ENCODE assay signal across 29 cellular contexts in genomic region chr5:173247504-173247903, GRCh38. TPM values are rescaled to one million over a fixed set of nuclear protein-coding genes. Genes with fewer than 3 reads are reported as not detected.
DNase-seq lines count a peak whose midpoint lies in the region; ATAC-seq, FAIRE-seq and TF ChIP-seq lines count a peak whose summit lies in the region.
"Had no signal": no experiment of that assay in that cellular context is flagged by ENCODE, and none has a peak within 500 bp of the region (broad histone marks: within the 10 kb centered on the region; RNA-seq: fewer than 3 reads in every experiment).

No MANE protein-coding gene starts in this region.

- BruUV-seq in endothelial cell of umbilical vein (replicated peaks; lab: Mats Ljungman, UMichigan) = no TSS peak

- no peaks in the 10 kb centered on the region for H3K9me1 ChIP-seq in endothelial cell of umbilical vein (replicated peaks; ENCODE audit: control insufficient read depth, extremely low read depth, insufficient read depth, low read length)

- TF ChIP-seq POLR2A in endothelial cell of umbilical vein (IDR thresholded peaks at IDR 0.05; ENCODE audit: low read depth, low read length) = no peak

- peak overlapping the region; percentile 39 to 94 for H3K27ac ChIP-seq in right atrium auricular region
- H3K27ac ChIP-seq in endothelial cell of umbilical vein (ENCODE audit: insufficient read depth, low read depth, low read length) = no peak overlapping the region
- H3K27ac ChIP-seq in neuronal stem cell (replicated peaks; ENCODE audit: low read length) = no peak overlapping the region
- H3K27ac ChIP-seq: A549 had no signal

- POLR2A ChIA-PET in endothelial cell of umbilical vein (lab: Charles Lee) = no interaction called here

- WGBS in neuronal stem cell (ENCODE audit: extremely low coverage in 2 of 2, insufficient read length in 2 of 2, insufficient replicate concordance in 1 of 2), 2 donors = no CpG with 5 or more reads among the region's 3 CpGs

- H3K27me3 ChIP-seq in right atrium auricular region = peaks cover 6 to 20% of the 10 kb centered on the region in 2 donors
- H3K27me3 ChIP-seq in endothelial cell of umbilical vein (ENCODE audit: control insufficient read depth in 2 of 2, insufficient read depth in 2 of 2, low read length in 2 of 2) = peaks cover 75 to 80% of the 10 kb centered on the region in 2 experiments
- peaks cover 23 to 71% (median 56%) of the 10 kb centered on the region in 3 experiments for H3K27me3 ChIP-seq in neuronal stem cell (ENCODE audit: control insufficient read depth in 3 of 3, insufficient read depth in 3 of 3, low read depth in 1 of 3, low read length in 3 of 3)
- no peaks in the 10 kb centered on the region; the same call in 1 of the 2 replicates for H3K27me3 ChIP-seq in HAP-1 (ENCODE audit: low read depth)

- no peaks in the 10 kb centered on the region for H4K20me1 ChIP-seq in endothelial cell of umbilical vein (replicated peaks; ENCODE audit: control insufficient read depth, extremely low read depth, insufficient read depth, low read length)

- H3K9me3 ChIP-seq in right atrium auricular region (no peaks in the 10 kb centered on the region), endothelial cell of umbilical vein (replicated peaks; ENCODE audit: control insufficient read depth, insufficient read depth, low read length) (no peaks in the 10 kb centered on the region), neuronal stem cell (replicated peaks in 1 of 2; ENCODE audit: control insufficient read depth in 2 of 2, insufficient read depth in 1 of 2, low read depth in 1 of 2, low read length in 2 of 2) (peaks cover 0 to 10% of the 10 kb centered on the region in 2 donors), HAP-1 (peaks cover 10% of the 10 kb centered on the region)
- H3K9me3 ChIP-seq: A549, Caco-2 had no signal

- H3K4me3 ChIP-seq in right atrium auricular region (no peak overlapping the region), endothelial cell of umbilical vein (replicated peaks in 1 of 3; ENCODE audit: insufficient read depth in 1 of 3, low read depth in 1 of 3, low read length in 3 of 3) (no peak overlapping the region), neuronal stem cell (ENCODE audit: low read length in 2 of 2) (no peak overlapping the region), HAP-1 (no peak overlapping the region)
- H3K4me3 ChIP-seq: A549, GM12878 had no signal

- H3K23ac ChIP-seq in neuronal stem cell (ENCODE audit: low read depth, low read length, poor library complexity) = no peak overlapping the region

- intact Hi-C loops in left ventricle myocardium superior (cut with micrococcal nuclease) = no loop called here
- intact Hi-C loops in endothelial cell of umbilical vein (cut with micrococcal nuclease) = no loop called here

- H3K4me2 ChIP-seq in endothelial cell of umbilical vein (ENCODE audit: insufficient read depth, low read length) (no peak overlapping the region), neuronal stem cell (ENCODE audit: insufficient read depth, low read length, poor library complexity, severe bottlenecking) (peak overlapping the region; percentile 11)
- H3K4me2 ChIP-seq: A549 had no signal

- in situ Hi-C loops in HAP-1 (cut with MboI; ENCODE audit: low sequenced_read_pairs) = no loop called here

- H3K14ac ChIP-seq in neuronal stem cell (ENCODE audit: low read length) = no peak overlapping the region

- no peak overlapping the region for H2BK15ac ChIP-seq in neuronal stem cell (ENCODE audit: low read length)

- H3K4me1 ChIP-seq in right atrium auricular region (peaks cover 0 to 39% of the 10 kb centered on the region in 2 donors), endothelial cell of umbilical vein (ENCODE audit: control insufficient read depth, extremely low read depth, insufficient read depth, low read length) (no peaks in the 10 kb centered on the region), neuronal stem cell (ENCODE audit: control insufficient read depth in 2 of 2, insufficient read depth in 1 of 2, low read depth in 1 of 2, low read length in 2 of 2) (peaks cover 18 to 23% of the 10 kb centered on the region in 2 donors), HAP-1 (peaks cover 6% of the 10 kb centered on the region)
- H3K4me1 ChIP-seq: A549, Caco-2 had no signal

- H4K8ac ChIP-seq in neuronal stem cell (ENCODE audit: low read depth, low read length) = no peak overlapping the region

- H2BK12ac ChIP-seq in neuronal stem cell (ENCODE audit: low read length) = no peak overlapping the region

- no peaks in the 10 kb centered on the region for H3K79me1 ChIP-seq in neuronal stem cell (ENCODE audit: low read depth, low read length)

- H3K9ac ChIP-seq in endothelial cell of umbilical vein (replicated peaks; ENCODE audit: extremely low read depth, insufficient read depth, low read length) (no peak overlapping the region), neuronal stem cell (ENCODE audit: low read depth, low read length, poor library complexity) (peak overlapping the region; percentile 24)

- H2AFZ ChIP-seq in endothelial cell of umbilical vein (ENCODE audit: low read depth, low read length) = no peak overlapping the region
- peak overlapping the region; percentile 49 for H2AFZ ChIP-seq in neuronal stem cell (ENCODE audit: low read length)

- H3K4ac ChIP-seq in neuronal stem cell (ENCODE audit: low read length) = no peak overlapping the region

- no peak overlapping the region for H4K91ac ChIP-seq in neuronal stem cell (ENCODE audit: low read depth, low read length, poor library complexity)

- no peak overlapping the region for H2BK5ac ChIP-seq in neuronal stem cell (ENCODE audit: low read length)

- no peak overlapping the region for H2BK120ac ChIP-seq in neuronal stem cell (ENCODE audit: low read depth, low read length)

- H3K18ac ChIP-seq in neuronal stem cell (ENCODE audit: low read length) = peak overlapping the region; percentile 9

- ATAC-seq in left ventricle myocardium superior = no peak
- ATAC-seq: A549; CD8-positive, alpha-beta T cell; GM12878; HepG2; PC-3 had no signal

- no peak for TF ChIP-seq CTCF in right atrium auricular region (IDR thresholded peaks at IDR 0.05)
- no peak for TF ChIP-seq CTCF in endothelial cell of umbilical vein (IDR thresholded peaks at IDR 0.05; ENCODE audit: extremely low read depth in 1 of 2, insufficient read depth in 1 of 2, low read depth in 1 of 2, low read length in 2 of 2)

- CTCF ChIA-PET in endothelial cell of umbilical vein (lab: Charles Lee) = interaction anchor here (1.0 kb wide), 1 partner anchor 84 kb away, joined by 3 read pairs; no protein-coding TSS in a partner anchor

- no peak for FAIRE-seq in endothelial cell of umbilical vein (lab: Jason Lieb, UNC)
- FAIRE-seq: A549, GM12878, HepG2 had no signal

- H2AK5ac ChIP-seq in neuronal stem cell (ENCODE audit: low read depth, low read length) = no peak overlapping the region

- H3K36me3 ChIP-seq in right atrium auricular region = no peaks in the 10 kb centered on the region
- no peaks in the 10 kb centered on the region for H3K36me3 ChIP-seq in endothelial cell of umbilical vein (ENCODE audit: control insufficient read depth in 2 of 2, extremely low read depth in 1 of 2, insufficient read depth in 2 of 2, low read length in 2 of 2)
- H3K36me3 ChIP-seq in neuronal stem cell (replicated peaks in 1 of 2; ENCODE audit: control insufficient read depth in 2 of 2, insufficient read depth in 2 of 2, low read length in 2 of 2) = no peaks in the 10 kb centered on the region
- H3K36me3 ChIP-seq in HAP-1 (replicated peaks) = no peaks in the 10 kb centered on the region

- H3K79me2 ChIP-seq in endothelial cell of umbilical vein (ENCODE audit: control insufficient read depth, insufficient read depth, low read length) = no peaks in the 10 kb centered on the region

- dilution Hi-C loops in endothelial cell of umbilical vein (cut with MboI; ENCODE audit: extremely low pct_ligation_motif_present, low sequenced_read_pairs) = no loop called here

- DNase-seq in right atrium auricular region (ENCODE audit: low spot score) = no peak
- no peak for DNase-seq in left ventricle myocardium superior
- no peak for DNase-seq in endothelial cell of umbilical vein (ENCODE audit: low read depth, low spot score)
- no peak for DNase-seq in neuronal stem cell (ENCODE audit: low spot score)
- DNase-seq in anterior cingulate cortex (lab: John Stamatoyannopoulos, UW) = no peak
- DNase-seq in stimulated activated CD8-positive, alpha-beta memory T cell treated with anti-CD3 and anti-CD28 coated beads, Interleukin-4, amount 100 ng/mL, for 48 hours = no peak
- no peak for DNase-seq in HAP-1 (ENCODE audit: low spot score in 2 of 2)
- DNase-seq: C1 segment of cervical spinal cord; Caco-2; CD8-positive, alpha-beta T cell; DMS 273 treated with DMSO at 0.1 percent for 48 hours; DMS79; EL; GDM1; GOT3; Karpas-422; NCI-H1092 treated with DMSO at 0.1 percent for 48 hours; NCI-H146; NCI-H1930; NCI-H2107; NCI-H446 treated with DMSO at 0.1 percent for 48 hours; NCI-H526; NCI-H82; NK-92 treated with Interleukin-12 subunit alpha and Interleukin-12 subunit beta, amount 100 ng/mL, for 24 hours; PC-3 had no signal

TF ChIP-seq in endothelial cell of umbilical vein, 7 proteins besides CTCF, POLR2A, EP300 and RAD21:
- no peak for TF ChIP-seq JUN (IDR thresholded peaks at IDR 0.05; ENCODE audit: borderline replicate concordance, insufficient read depth, insufficient read length, low read depth)
- TF ChIP-seq EZH2 (IDR thresholded peaks at IDR 0.05; ENCODE audit: borderline replicate concordance, low read depth, low read length, severe bottlenecking) = peak; percentile 49

RNA-seq across cellular contexts. Expression of gene NKX2-5, which starts 12.5 kb away (rescaled TPM):
- total RNA-seq in right atrium auricular region (100 to 1,000 TPM; 285 to 402 TPM), left ventricle myocardium superior (285 TPM), endothelial cell of umbilical vein (not detected in 2 replicates)
- polyA plus RNA-seq in endothelial cell of umbilical vein = 0.29 TPM in 1 of 2 replicates, not detected in the other
- 0.04 TPM in 1 of 2 replicates, not detected in the other for polyA plus RNA-seq in endothelial cell of umbilical vein (2011; cell fraction: cytosol; rRNA removed)
- not detected in 2 replicates for polyA plus RNA-seq in endothelial cell of umbilical vein (2011; cell fraction: nucleus; rRNA removed)
- not detected in 2 replicates for polyA plus RNA-seq in endothelial cell of umbilical vein (2012)
- polyA minus RNA-seq in endothelial cell of umbilical vein = not detected in 2 replicates
- not detected for polyA minus RNA-seq in endothelial cell of umbilical vein (2011; cell fraction: cytosol; rRNA and poly(A)+ RNA removed)
- not detected in 2 replicates for polyA minus RNA-seq in endothelial cell of umbilical vein (2011; cell fraction: nucleus; rRNA and poly(A)+ RNA removed)
- polyA plus RNA-seq in neuronal stem cell (2013, experiment 1 of 2) = 0.13 TPM
- 0.08 TPM for polyA plus RNA-seq in neuronal stem cell (2013, experiment 2 of 2)
- total RNA-seq: Caco-2; CD8-positive, alpha-beta T cell; GM12878; PC-3; SK-MEL-5 had no signal

Comparison
In these comparisons a context has a peak if more than half of its experiments do, and no peak if none do; other contexts are left out.
1. H3K27ac ChIP-seq: peak in right atrium auricular region (2 of 2); none in endothelial cell of umbilical vein (single experiment) and neuronal stem cell (single experiment).
2. RNA of gene NKX2-5, which starts 12.5 kb away (total RNA-seq): 285 to 402 TPM in right atrium auricular region and 285 TPM in left ventricle myocardium superior (single experiment); not detected in endothelial cell of umbilical vein; every median in the first group is over 100 times any median in the second.